21 cellular contexts compared by ENCODE assay signal in the genomic region with DNA sequence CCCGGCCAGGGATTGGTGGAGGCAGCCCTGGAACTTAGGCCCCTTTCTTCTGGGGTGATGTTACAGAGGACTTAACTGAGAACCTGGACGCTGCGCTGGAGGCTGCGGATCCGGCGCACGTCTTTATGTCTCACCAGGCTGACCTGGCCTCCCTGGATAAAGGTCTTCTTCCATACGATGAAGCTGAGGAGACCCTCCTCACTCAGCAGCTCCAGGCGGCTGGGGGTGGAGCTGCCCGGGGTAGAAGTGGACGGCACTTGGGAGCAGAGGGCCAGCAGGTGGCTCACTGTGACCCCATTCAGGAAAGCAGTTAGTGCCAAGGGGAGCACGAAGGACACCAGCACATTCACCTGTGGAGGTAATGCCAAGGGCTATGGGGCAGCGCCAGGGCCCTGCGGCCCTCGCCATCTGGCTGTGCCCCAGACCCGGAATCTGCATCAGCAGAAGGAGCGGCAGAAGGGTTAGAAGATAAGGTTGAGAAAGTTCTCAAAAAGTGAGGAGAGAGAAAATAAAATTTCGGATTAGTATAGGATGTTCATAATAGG. TPM values are rescaled to one million over a fixed set of nuclear protein-coding genes. Genes with fewer than 3 reads are reported as not detected.
"Had no signal": no experiment of that assay in that cellular context is flagged by ENCODE, and none has a peak within 500 bp of the region (broad histone marks: within the 10 kb centered on the region; RNA-seq: fewer than 3 reads in every experiment).

No MANE protein-coding gene starts in this region.

- H3K36me3 ChIP-seq: esophagus squamous epithelium, tibial artery, upper lobe of left lung had no signal

- H3K9ac ChIP-seq: parathyroid adenoma had no signal

- H3K4me3 ChIP-seq: coronary artery, esophagus squamous epithelium, lung, mucosa of descending colon, skin epidermis, testis, tibial artery, upper lobe of left lung had no signal

- H3K9me3 ChIP-seq: esophagus squamous epithelium, mucosa of descending colon, testis, upper lobe of left lung had no signal

- H3K4me1 ChIP-seq: esophagus squamous epithelium, parathyroid adenoma, testis, tibial artery, upper lobe of left lung had no signal

- H3K27me3 ChIP-seq: testis, upper lobe of left lung had no signal

- DNase-seq: dermis blood vessel endothelial cell; effector memory CD8-positive, alpha-beta T cell; erythroblast; esophagus squamous epithelium; foreskin melanocyte; hypothalamus; kidney; mucosa of descending colon; naive B cell; stimulated activated CD4-positive, alpha-beta T cell treated with anti-CD3 and anti-CD28 coated beads, Interleukin-1b, Interleukin-23, amount 100 ng/mL, for 48 hours; stimulated activated CD4-positive, alpha-beta T cell treated with anti-CD3 and anti-CD28 coated beads, Interleukin-4, amount 100 ng/mL, for 1 hour; stimulated activated naive CD8-positive, alpha-beta T cell treated with anti-CD3 and anti-CD28 coated beads, Interleukin-15, Interleukin-2, amounts not matched to agents 100 U/mL and 50 U/mL, for 24 hours; substantia nigra; testis; tibial artery had no signal

- H2AFZ ChIP-seq: parathyroid adenoma had no signal

- H3K27ac ChIP-seq: coronary artery, esophagus squamous epithelium, parathyroid adenoma, skin epidermis, testis, tibial artery, upper lobe of left lung had no signal

RNA-seq across cellular contexts. Expression of gene NTSR2, which starts 8.0 kb away (rescaled TPM):
- polyA plus RNA-seq: liver, lung had no signal
